Comparison of ENCODE assay signal across 35 cellular contexts in the genomic region with DNA sequence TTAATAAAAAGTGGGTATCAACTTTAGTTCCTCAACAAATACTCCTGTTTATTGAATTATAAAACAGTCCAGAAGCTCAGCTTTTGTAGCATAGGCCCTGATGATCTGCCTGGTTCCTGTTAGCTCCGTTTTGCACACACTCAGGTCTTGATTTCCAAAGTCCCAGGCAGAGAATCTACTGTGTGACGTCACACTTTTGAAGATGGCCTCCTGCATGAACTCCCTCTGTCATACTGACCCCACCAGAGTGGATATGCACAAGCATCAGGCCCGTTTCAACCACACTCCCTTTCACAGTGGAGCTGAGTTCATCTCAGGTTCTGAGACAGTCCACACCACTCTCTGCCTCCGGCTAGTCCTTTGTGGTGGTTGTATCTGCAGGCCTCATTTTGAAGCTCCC.
"Had no signal": no experiment of that assay in that cellular context is flagged by ENCODE, and none has a peak within 500 bp of the region (broad histone marks: within the 10 kb centered on the region; RNA-seq: fewer than 3 reads in every experiment).

No MANE protein-coding gene starts in this region.

- H3K36me3 Mint-ChIP-seq: activated CD4-positive, alpha-beta memory T cell treated with anti-CD3 and anti-CD28 coated beads for 36 hours; activated naive CD8-positive, alpha-beta T cell treated with anti-CD3 and anti-CD28 coated beads for 36 hours had no signal

- DNase-seq: activated B cell treated with CpG ODN at 0.5 μM for 24 hours; activated CD4-positive, alpha-beta memory T cell treated with anti-CD3 and anti-CD28 coated beads for 36 hours; activated CD4-positive, alpha-beta T cell treated with anti-CD3 and anti-CD28 coated beads for 4 hours; activated CD4-positive, alpha-beta T cell treated with anti-CD3 and anti-CD28 coated beads, Interleukin-2, amount 10 ng/mL, durations not matched to agents 24 days and 14 days; activated CD4-positive, alpha-beta T cell treated with anti-CD3 and anti-CD28 coated beads, Interleukin-2, amount 50 U/mL, for 1 hour; activated CD4-positive, alpha-beta T cell treated with anti-CD3 and anti-CD28 coated beads, Interleukin-2, amount 50 U/mL, for 4 hours; activated CD4-positive, CD25-positive, alpha-beta regulatory T cell treated with anti-CD3 and anti-CD28 coated beads, Interleukin-2, amount 50 U/mL, for 72 hours; activated CD8-positive, alpha-beta memory T cell treated with anti-CD3 and anti-CD28 coated beads, Interleukin-2, amount 50 U/mL, for 4 hours; activated CD8-positive, alpha-beta T cell treated with anti-CD3 and anti-CD28 coated beads for 36 hours; activated effector memory CD4-positive, alpha-beta T cell treated with anti-CD3 and anti-CD28 coated beads, Interleukin-2, amount 50 U/mL, for 16 hours; activated gamma-delta T cell treated with Interleukin-2 at 50 U/mL for 16 hours; activated naive CD4-positive, alpha-beta T cell; activated naive CD4-positive, alpha-beta T cell treated with anti-CD3 and anti-CD28 coated beads for 36 hours; activated naive CD4-positive, alpha-beta T cell treated with anti-CD3 and anti-CD28 coated beads, Interleukin-2, amount 50 U/mL, for 16 hours; activated naive CD8-positive, alpha-beta T cell treated with anti-CD3 and anti-CD28 coated beads for 36 hours; activated T-cell treated with anti-CD3 and anti-CD28 coated beads for 4 hours; activated T-cell treated with anti-CD3 and anti-CD28 coated beads, Interleukin-2, amount 50 U/mL, for 1 hour; activated T-cell treated with anti-CD3 and anti-CD28 coated beads, Interleukin-2, amount 50 U/mL, for 4 hours; activated T-cell treated with anti-CD3 and anti-CD28 coated beads, Interleukin-2, amount 50 U/mL, for 72 hours; adrenal gland; amniotic stem cell; aorta; body of pancreas; brain microvascular endothelial cell; central memory CD4-positive, alpha-beta T cell; T-helper 1 cell; T-helper 2 cell; T-helper 9 cell had no signal

- H3K4me1 ChIP-seq: adrenal gland, body of pancreas, breast epithelium had no signal

- H3K4me3 Mint-ChIP-seq: activated B cell treated with CpG ODN at 0.5 μM for 24 hours; activated CD4-positive, alpha-beta memory T cell treated with anti-CD3 and anti-CD28 coated beads for 36 hours; activated CD4-positive, alpha-beta T cell treated with anti-CD3 and anti-CD28 coated beads, Interleukin-2, amount 10 ng/mL, durations not matched to agents 24 days and 14 days; activated CD8-positive, alpha-beta T cell treated with anti-CD3 and anti-CD28 coated beads for 36 hours; activated naive CD4-positive, alpha-beta T cell treated with anti-CD3 and anti-CD28 coated beads for 36 hours; activated naive CD8-positive, alpha-beta T cell treated with anti-CD3 and anti-CD28 coated beads for 36 hours; activated T-cell treated with anti-CD3 and anti-CD28 coated beads, Interleukin-2, amount 50 U/mL, for 4 hours; activated T-cell treated with anti-CD3 and anti-CD28 coated beads, Interleukin-2, amount 50 U/mL, for 72 hours; activated T-helper 1 cell treated with anti-CD3 and anti-CD28 coated beads, Interleukin-12 subunit alpha, Interleukin-12 subunit beta, Interleukin-2, Interleukin-4 antibody, amounts not matched to agents 30 ng/mL and 10 ng/mL and 1 ng/mL, durations not matched to agents 14 hours and 24 hours and 36 hours; activated T-helper 17 cell treated with anti-CD3 and anti-CD28 coated beads, Interleukin-2, amount 50 U/mL, for 72 hours; T-helper 1 cell treated with Interleukin-12 subunit alpha and Interleukin-12 subunit beta and Interleukin-4 antibody, amounts not matched to agents 30 μg/mL and 1 μg/mL, for 36 hours; T-helper 2 cell treated with Interferon-gamma antibody and Interleukin-4, amounts not matched to agents 5 μg/mL and 100 μg/mL, for 36 hours had no signal

- H3K4me1 Mint-ChIP-seq: activated B cell treated with CpG ODN at 0.5 μM for 24 hours; activated CD4-positive, alpha-beta T cell treated with anti-CD3 and anti-CD28 coated beads, Interleukin-2, amount 10 ng/mL, durations not matched to agents 24 days and 14 days; activated naive CD8-positive, alpha-beta T cell treated with anti-CD3 and anti-CD28 coated beads for 36 hours; activated T-helper 17 cell treated with anti-CD3 and anti-CD28 coated beads, Interleukin-2, amount 50 U/mL, for 72 hours had no signal

- H3K9me3 ChIP-seq: adrenal gland, body of pancreas, breast epithelium had no signal

- H3K36me3 ChIP-seq: adrenal gland, brain microvascular endothelial cell, breast epithelium had no signal

- H3K27me3 ChIP-seq: adrenal gland, body of pancreas, brain microvascular endothelial cell, breast epithelium had no signal

- H3K4me3 ChIP-seq: adrenal gland, body of pancreas, breast epithelium had no signal

- H3K27ac Mint-ChIP-seq: activated B cell treated with CpG ODN at 0.5 μM for 24 hours; activated CD4-positive, alpha-beta memory T cell treated with anti-CD3 and anti-CD28 coated beads for 36 hours; activated CD4-positive, alpha-beta T cell treated with anti-CD3 and anti-CD28 coated beads, Interleukin-2, amount 10 ng/mL, durations not matched to agents 24 days and 14 days; activated CD8-positive, alpha-beta T cell treated with anti-CD3 and anti-CD28 coated beads for 36 hours; activated naive CD4-positive, alpha-beta T cell treated with anti-CD3 and anti-CD28 coated beads for 36 hours; activated naive CD8-positive, alpha-beta T cell treated with anti-CD3 and anti-CD28 coated beads for 36 hours; activated T-cell treated with anti-CD3 and anti-CD28 coated beads, Interleukin-2, amount 50 U/mL, for 72 hours; activated T-helper 1 cell treated with anti-CD3 and anti-CD28 coated beads, Interleukin-12 subunit alpha, Interleukin-12 subunit beta, Interleukin-2, Interleukin-4 antibody, amounts not matched to agents 30 ng/mL and 10 ng/mL and 1 ng/mL, durations not matched to agents 14 hours and 24 hours and 36 hours; activated T-helper 17 cell treated with anti-CD3 and anti-CD28 coated beads, Interleukin-2, amount 50 U/mL, for 72 hours; T-helper 1 cell treated with Interleukin-12 subunit alpha and Interleukin-12 subunit beta and Interleukin-4 antibody, amounts not matched to agents 30 μg/mL and 1 μg/mL, for 36 hours; T-helper 2 cell treated with Interferon-gamma antibody and Interleukin-4, amounts not matched to agents 5 μg/mL and 100 μg/mL, for 36 hours had no signal

- ATAC-seq: activated CD8-positive, alpha-beta T cell treated with anti-CD3 and anti-CD28 coated beads for 36 hours; activated naive CD4-positive, alpha-beta T cell treated with anti-CD3 and anti-CD28 coated beads, Interleukin-2, amount 50 U/mL, for 72 hours; activated T-cell treated with anti-CD3 and anti-CD28 coated beads, Interleukin-2, amount 50 U/mL, for 4 hours; activated T-cell treated with anti-CD3 and anti-CD28 coated beads, Interleukin-2, amount 50 U/mL, for 72 hours; activated T-helper 17 cell treated with anti-CD3 and anti-CD28 coated beads, Interleukin-2, amount 50 U/mL, for 72 hours; body of pancreas had no signal

- H3K27me3 Mint-ChIP-seq: activated B cell treated with CpG ODN at 0.5 μM for 24 hours; activated CD4-positive, alpha-beta memory T cell treated with anti-CD3 and anti-CD28 coated beads for 36 hours; activated CD4-positive, alpha-beta T cell treated with anti-CD3 and anti-CD28 coated beads, Interleukin-2, amount 10 ng/mL, durations not matched to agents 24 days and 14 days; activated CD8-positive, alpha-beta T cell treated with anti-CD3 and anti-CD28 coated beads for 36 hours; activated naive CD8-positive, alpha-beta T cell treated with anti-CD3 and anti-CD28 coated beads for 36 hours; activated T-helper 17 cell treated with anti-CD3 and anti-CD28 coated beads, Interleukin-2, amount 50 U/mL, for 72 hours had no signal

- H3K27ac ChIP-seq: adrenal gland, body of pancreas, brain microvascular endothelial cell, breast epithelium, VCaP had no signal
